ENCODE assay signal across 9 cellular contexts in the genomic region with DNA sequence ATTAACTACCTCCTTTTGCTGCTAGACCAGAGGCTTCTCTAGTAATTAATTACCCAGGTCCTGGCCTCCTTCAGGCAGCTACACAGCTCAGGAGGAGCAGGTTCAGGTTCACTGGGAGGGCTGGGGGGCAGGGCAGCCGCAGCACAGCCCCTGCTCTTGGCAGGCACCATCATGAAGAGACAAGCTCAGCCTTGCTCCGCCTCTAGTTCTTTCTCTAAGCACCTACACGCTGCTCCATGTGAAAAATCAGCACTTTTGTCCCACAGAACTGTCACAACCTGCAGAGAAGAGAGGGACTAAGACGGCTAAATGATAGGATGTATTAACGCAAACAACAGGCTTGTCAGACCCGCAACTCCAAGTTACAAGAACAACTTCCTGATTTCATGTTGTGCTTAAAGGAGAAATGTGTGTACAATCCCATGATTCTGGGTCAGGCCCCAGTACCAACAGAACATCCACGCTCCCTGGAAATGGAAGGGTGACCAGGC. TPM values are rescaled to one million over a fixed set of nuclear protein-coding genes. Genes with fewer than 3 reads are reported as not detected.
DNase-seq lines count a peak whose midpoint lies in the region; ATAC-seq lines count a peak whose summit lies in the region.
"Had no signal": no experiment of that assay in that cellular context is flagged by ENCODE, and none has a peak within 500 bp of the region (broad histone marks: within the 10 kb centered on the region; RNA-seq: fewer than 3 reads in every experiment).

No MANE protein-coding gene starts in this region.

- H3K36me3 ChIP-seq in esophagus (ENCODE audit: control insufficient read depth in 2 of 2, insufficient read depth in 2 of 2, low read length in 1 of 2), result no peaks in the 10 kb centered on the region

- 22 to 35% methylated on average over 7 of the region's 7 CpGs for WGBS in esophagus, 2 donors

- H3K27ac ChIP-seq in esophagus (ENCODE audit: low read depth in 2 of 2, low read length in 1 of 2), result peak overlapping the region; percentile 56 to 65
- H3K27ac ChIP-seq: coronary artery had no signal

- H3K4me1 ChIP-seq in esophagus (ENCODE audit: control insufficient read depth in 2 of 2, insufficient read depth in 2 of 2, low read length in 1 of 2), result peaks cover 0 to 11% of the 10 kb centered on the region in 2 donors

- no peak overlapping the region for H3K4me3 ChIP-seq in esophagus (ENCODE audit: low read depth in 1 of 2, low read length in 2 of 2)
- H3K4me3 ChIP-seq: coronary artery had no signal

- peak; percentile 54 for DNase-seq in NCI-H2227 treated with DMSO at 0.1 percent for 48 hours (lab: John Stamatoyannopoulos, UW)
- DNase-seq in renal cortical epithelial cell (ENCODE audit: low read depth), result peak; percentile 88
- DNase-seq in NCI-H526 treated with DMSO at 0.1 percent for 48 hours (lab: John Stamatoyannopoulos, UW), result no peak
- no peak for DNase-seq in SKM-1 (lab: John Stamatoyannopoulos, UW; ENCODE audit: unreplicated experiment)
- no peak for DNase-seq in activated CD4-positive, alpha-beta T cell treated with anti-CD3 and anti-CD28 coated beads for 48 hours

- H3K9me3 ChIP-seq in esophagus (ENCODE audit: control insufficient read depth in 2 of 2, insufficient read depth in 1 of 2, low read depth in 1 of 2, low read length in 1 of 2), result no peaks in the 10 kb centered on the region

- ATAC-seq in GM19463 (IDR thresholded peaks at IDR 0.05; ENCODE audit: unreplicated experiment) (peak; percentile 56), HG03045 (IDR thresholded peaks at IDR 0.05; ENCODE audit: unreplicated experiment) (no peak)

- H3K27me3 ChIP-seq in esophagus (ENCODE audit: control insufficient read depth in 1 of 2, insufficient read depth in 2 of 2, low read length in 2 of 2), result no peaks in the 10 kb centered on the region

RNA-seq across cellular contexts. Expression of a gene that starts 53.4 kb away (rescaled TPM):
- polyA plus RNA-seq in esophagus, result 10 to 100 TPM; 23.2 to 36.6 TPM
- 110 and 112 TPM in 2 replicates for total RNA-seq in renal cortical epithelial cell

Comparison
In these comparisons a context has a peak if more than half of its experiments do, and no peak if none do; other contexts are left out.
1. DNase-seq: peak in NCI-H2227 treated with DMSO at 0.1 percent for 48 hours (single experiment) and renal cortical epithelial cell (single experiment); none in NCI-H526 treated with DMSO at 0.1 percent for 48 hours (single experiment), SKM-1 (single experiment) and activated CD4-positive, alpha-beta T cell treated with anti-CD3 and anti-CD28 coated beads for 48 hours (single experiment).